Comparison of ENCODE assay signal across 10 cellular contexts in the genomic region with DNA sequence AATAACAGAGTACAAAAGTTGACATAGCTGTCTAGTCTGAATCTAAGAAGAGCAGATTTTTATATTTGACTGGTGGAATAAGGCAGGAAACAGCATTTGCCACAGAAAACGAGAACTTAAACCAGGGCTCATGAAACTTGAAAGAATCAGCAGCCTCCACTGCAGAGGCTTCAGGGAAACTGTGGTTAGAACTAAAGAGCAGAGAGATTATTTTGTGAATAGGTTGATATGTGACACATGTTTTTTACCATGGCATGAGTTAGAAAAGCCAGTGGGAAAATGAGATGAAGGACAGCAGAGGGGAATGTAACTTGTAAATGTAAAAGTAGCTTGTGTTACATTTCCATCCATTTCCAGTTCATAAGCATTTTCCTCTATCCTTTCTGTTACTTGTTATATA.
DNase-seq lines count a peak whose midpoint lies in the region; ATAC-seq and TF ChIP-seq lines count a peak whose summit lies in the region.
"Had no signal": no experiment of that assay in that cellular context is flagged by ENCODE, and none has a peak within 500 bp of the region (broad histone marks: within the 10 kb centered on the region; RNA-seq: fewer than 3 reads in every experiment).

No MANE protein-coding gene starts in this region.

- H3K36me3 Mint-ChIP-seq in CD14-positive monocyte (no peaks in the 10 kb centered on the region), T-helper 17 cell (ENCODE audit: low read depth) (no peaks in the 10 kb centered on the region), glutamatergic neuron (ENCODE audit: unreplicated experiment) (no peaks in the 10 kb centered on the region), progenitor cell of endocrine pancreas (ENCODE audit: insufficient read depth) (no peaks in the 10 kb centered on the region)

- H3K4me3 Mint-ChIP-seq in CD14-positive monocyte (peak overlapping the region in 1 of 2 donors; percentile 35), T-helper 17 cell (peak overlapping the region; percentile 66), glutamatergic neuron (ENCODE audit: unreplicated experiment) (no peak overlapping the region), progenitor cell of endocrine pancreas (ENCODE audit: low read depth) (no peak overlapping the region)

- no peaks in the 10 kb centered on the region for H3K9me3 Mint-ChIP-seq in CD14-positive monocyte
- H3K9me3 Mint-ChIP-seq in glutamatergic neuron (ENCODE audit: unreplicated experiment), result no peaks in the 10 kb centered on the region
- H3K9me3 Mint-ChIP-seq in progenitor cell of endocrine pancreas (ENCODE audit: low read depth), result no peaks in the 10 kb centered on the region

- peaks cover 0 to 3% (median 0%) of the 10 kb centered on the region in 3 donors for H3K27me3 Mint-ChIP-seq in CD14-positive monocyte (ENCODE audit: low read depth in 3 of 3)
- H3K27me3 Mint-ChIP-seq in T-helper 17 cell, result peaks cover 9% of the 10 kb centered on the region
- H3K27me3 Mint-ChIP-seq in glutamatergic neuron (ENCODE audit: unreplicated experiment), result peaks cover 2% of the 10 kb centered on the region
- no peaks in the 10 kb centered on the region for H3K27me3 Mint-ChIP-seq in progenitor cell of endocrine pancreas

- DNase-seq in CD14-positive monocyte (ENCODE audit: low spot score) (no peak), T-helper 17 cell (no peak), glutamatergic neuron (no peak), progenitor cell of endocrine pancreas (ENCODE audit: low spot score, unreplicated experiment) (no peak), NCI-H2029 treated with DMSO at 0.1 percent for 48 hours (lab: John Stamatoyannopoulos, UW) (no peak), GF-D8 (lab: John Stamatoyannopoulos, UW) (no peak)
- DNase-seq: DMS79, NCI-H1417 treated with DMSO at 0.1 percent for 48 hours had no signal

- intact Hi-C loops in CD14-positive monocyte (cut with micrococcal nuclease), result no loop called here

- TF ChIP-seq CTCF in CD14-positive monocyte (IDR thresholded peaks at IDR 0.05) (no peak), glutamatergic neuron (IDR thresholded peaks at IDR 0.05; ENCODE audit: partially characterized antibody, unreplicated experiment) (no peak), progenitor cell of endocrine pancreas (IDR thresholded peaks at IDR 0.05; ENCODE audit: unreplicated experiment) (no peak)

- no peaks in the 10 kb centered on the region for H3K9me3 ChIP-seq in T-helper 17 cell (ENCODE audit: control insufficient read depth, low read length, poor library complexity, severe bottlenecking)

- peak overlapping the region; percentile 41 to 87 (median 66) for H3K27ac Mint-ChIP-seq in CD14-positive monocyte
- peak overlapping the region; percentile 87 for H3K27ac Mint-ChIP-seq in T-helper 17 cell
- H3K27ac Mint-ChIP-seq in glutamatergic neuron (ENCODE audit: unreplicated experiment), result no peak overlapping the region
- H3K27ac Mint-ChIP-seq in progenitor cell of endocrine pancreas, result no peak overlapping the region

- peak; percentile 62 for ATAC-seq in GM19351 (IDR thresholded peaks at IDR 0.05; ENCODE audit: unreplicated experiment)
- peak; percentile 60 for ATAC-seq in HG03103 (IDR thresholded peaks at IDR 0.05; ENCODE audit: low read depth, unreplicated experiment)
- peak; percentile 64 for ATAC-seq in T-helper 17 cell

- peaks cover 43% of the 10 kb centered on the region for H3K4me1 Mint-ChIP-seq in CD14-positive monocyte
- peaks cover 33% of the 10 kb centered on the region for H3K4me1 Mint-ChIP-seq in T-helper 17 cell
- no peaks in the 10 kb centered on the region for H3K4me1 Mint-ChIP-seq in glutamatergic neuron (ENCODE audit: low read depth, unreplicated experiment)
- H3K4me1 Mint-ChIP-seq in progenitor cell of endocrine pancreas (ENCODE audit: low read depth), result no peaks in the 10 kb centered on the region

Comparison
In these comparisons a context has a peak if more than half of its experiments do, and no peak if none do; other contexts are left out.
1. H3K27ac Mint-ChIP-seq: peak in CD14-positive monocyte (7 of 7) and T-helper 17 cell (single experiment); none in glutamatergic neuron (single experiment) and progenitor cell of endocrine pancreas (single experiment).
2. Peak in every context shown above with its lines, with median percentiles within 50 percentile points of each other: ATAC-seq.